In genomic region chr1:231925864-231926263, GRCh38 we compare ENCODE assay signal across 19 cellular contexts.
"Had no signal": no experiment of that assay in that cellular context is flagged by ENCODE, and none has a peak within 500 bp of the region (broad histone marks: within the 10 kb centered on the region; RNA-seq: fewer than 3 reads in every experiment).

No MANE protein-coding gene starts in this region.

- H3K27ac ChIP-seq: colonic mucosa, epithelial cell of prostate, foreskin keratinocyte, left lung, neutrophil, pancreas, spleen, thyroid gland had no signal

- H3K27me3 ChIP-seq: colonic mucosa, foreskin keratinocyte, gastroesophageal sphincter, left lung, neutrophil, pancreas, spleen, thyroid gland had no signal

- H3K4me3 ChIP-seq: colonic mucosa, gastroesophageal sphincter, left lung, lung, pancreas, spleen, thyroid gland had no signal

- ATAC-seq: esophagus mucosa; foreskin keratinocyte; gastroesophageal sphincter; left lung; natural killer cell; pancreas; sciatic nerve; stimulated activated naive B cell treated with anti-CD40 and anti-IgM and Interleukin-4, amounts not matched to agents 10 μg/mL and 1 μg/mL and 100 μg/mL, for 72 hours had no signal

- H3K36me3 ChIP-seq: colonic mucosa, gastroesophageal sphincter, left lung, neutrophil, pancreas, spleen, thyroid gland had no signal

- DNase-seq: colonic mucosa; effector CD8-positive, alpha-beta T cell; endodermal cell; foreskin keratinocyte; kidney; left lung; natural killer cell; pancreas; retina; spleen; stimulated activated CD4-positive, alpha-beta T cell treated with anti-CD3 and anti-CD28 coated beads, Interleukin-2, amount 100 ng/mL, for 48 hours; stimulated activated naive B cell treated with anti-CD40 and anti-IgM and Interleukin-4, amounts not matched to agents 10 μg/mL and 1 μg/mL and 100 μg/mL, for 72 hours; thyroid gland had no signal

- H3K9me3 ChIP-seq: colonic mucosa, gastroesophageal sphincter, left lung, neutrophil, pancreas, spleen, thyroid gland had no signal

- H3K4me1 ChIP-seq: colonic mucosa, pancreas, thyroid gland had no signal
